12 cellular contexts compared by ENCODE assay signal in genomic region chr9:125701351-125701750, GRCh38. TPM values are rescaled to one million over a fixed set of nuclear protein-coding genes. Genes with fewer than 3 reads are reported as not detected.
DNase-seq lines count a peak whose midpoint lies in the region; ATAC-seq and TF ChIP-seq lines count a peak whose summit lies in the region.
"Had no signal": no experiment of that assay in that cellular context is flagged by ENCODE, and none has a peak within 500 bp of the region (broad histone marks: within the 10 kb centered on the region; RNA-seq: fewer than 3 reads in every experiment).

No MANE protein-coding gene starts in this region.

- H2BK120ac ChIP-seq in neuronal stem cell (ENCODE audit: low read depth, low read length): no peak overlapping the region

- H3K4me1 ChIP-seq in neuronal stem cell (ENCODE audit: control insufficient read depth in 2 of 2, insufficient read depth in 1 of 2, low read depth in 1 of 2, low read length in 2 of 2): peaks cover 2 to 6% of the 10 kb centered on the region in 2 donors

- no peak overlapping the region for H2AK5ac ChIP-seq in neuronal stem cell (ENCODE audit: low read depth, low read length)

- no peak overlapping the region for H2AFZ ChIP-seq in neuronal stem cell (ENCODE audit: low read length)

- no peak overlapping the region for H3K14ac ChIP-seq in neuronal stem cell (ENCODE audit: low read length)

- no peak overlapping the region for H3K23ac ChIP-seq in neuronal stem cell (ENCODE audit: low read depth, low read length, poor library complexity)

- H4K91ac ChIP-seq in neuronal stem cell (ENCODE audit: low read depth, low read length, poor library complexity): no peak overlapping the region

- H3K79me1 ChIP-seq in neuronal stem cell (ENCODE audit: low read depth, low read length): no peaks in the 10 kb centered on the region

- H3K27me3 ChIP-seq in neuronal stem cell (ENCODE audit: control insufficient read depth in 3 of 3, insufficient read depth in 3 of 3, low read depth in 1 of 3, low read length in 3 of 3): no peaks in the 10 kb centered on the region
- H3K27me3 ChIP-seq: right lobe of liver had no signal

- H2BK5ac ChIP-seq in neuronal stem cell (ENCODE audit: low read length): no peak overlapping the region

- H3K4me3 ChIP-seq in GM12865 (ENCODE audit: low read depth, low read length) (peak overlapping the region; percentile 69), neuronal stem cell (ENCODE audit: low read length in 2 of 2) (no peak overlapping the region)
- H3K4me3 ChIP-seq: right lobe of liver, thoracic aorta had no signal

- H3K4ac ChIP-seq in neuronal stem cell (ENCODE audit: low read length): no peak overlapping the region

- no peak overlapping the region for H3K9ac ChIP-seq in neuronal stem cell (ENCODE audit: low read depth, low read length, poor library complexity)

- H4K8ac ChIP-seq in neuronal stem cell (ENCODE audit: low read depth, low read length): no peak overlapping the region

- H3K18ac ChIP-seq in neuronal stem cell (ENCODE audit: low read length): no peak overlapping the region

- no CpG with 5 or more reads among the region's 6 CpGs for WGBS in neuronal stem cell (ENCODE audit: extremely low coverage in 2 of 2, insufficient read length in 2 of 2, insufficient replicate concordance in 1 of 2), 2 donors

- H3K36me3 ChIP-seq in neuronal stem cell (replicated peaks in 1 of 2; ENCODE audit: control insufficient read depth in 2 of 2, insufficient read depth in 2 of 2, low read length in 2 of 2): no peaks in the 10 kb centered on the region
- H3K36me3 ChIP-seq: right lobe of liver, thoracic aorta had no signal

- H3K9me3 ChIP-seq in neuronal stem cell (replicated peaks in 1 of 2; ENCODE audit: control insufficient read depth in 2 of 2, insufficient read depth in 1 of 2, low read depth in 1 of 2, low read length in 2 of 2): no peaks in the 10 kb centered on the region
- H3K9me3 ChIP-seq: right lobe of liver, thoracic aorta had no signal

- no peak overlapping the region for H3K4me2 ChIP-seq in neuronal stem cell (ENCODE audit: insufficient read depth, low read length, poor library complexity, severe bottlenecking)

- no peak overlapping the region for H2BK12ac ChIP-seq in neuronal stem cell (ENCODE audit: low read length)

- TF ChIP-seq CTCF in GM12865 (IDR thresholded peaks at IDR 0.05; ENCODE audit: insufficient read depth, low read depth, low read length, missing control alignments): no peak

- ATAC-seq in GM21723 (IDR thresholded peaks at IDR 0.05; ENCODE audit: unreplicated experiment): no peak
- ATAC-seq: right lobe of liver had no signal

- no peak overlapping the region for H3K27ac ChIP-seq in neuronal stem cell (replicated peaks; ENCODE audit: low read length)
- H3K27ac ChIP-seq: right lobe of liver, thoracic aorta had no signal

- DNase-seq in A172 (ENCODE audit: low spot score): peak; percentile 97
- peak; percentile 67 for DNase-seq in GM12865 (ENCODE audit: low read depth)
- DNase-seq in NCI-H226: peak; percentile 95
- DNase-seq in fibroblast of gingiva (ENCODE audit: low read depth): peak; percentile 42
- DNase-seq in neuronal stem cell (ENCODE audit: low spot score): no peak
- no peak for DNase-seq in NCI-H2029 (lab: John Stamatoyannopoulos, UW)
- DNase-seq in NCI-H146 treated with DMSO at 0.1 percent for 48 hours (lab: John Stamatoyannopoulos, UW; ENCODE audit: unreplicated experiment): no peak
- DNase-seq: DMS 273 treated with DMSO at 0.1 percent for 48 hours, NCI-H1048, right lobe of liver had no signal

- no peak overlapping the region for H2BK15ac ChIP-seq in neuronal stem cell (ENCODE audit: low read length)

RNA-seq across cellular contexts. Expression of gene MAPKAP1, which starts 5.7 kb away (rescaled TPM):
- 155 and 158 TPM in 2 replicates for total RNA-seq in A172 (2014; rRNA removed; shearing (Covaris generic))
- 52.6 TPM for polyA plus RNA-seq in neuronal stem cell (2013, experiment 1 of 2)
- polyA plus RNA-seq in neuronal stem cell (2013, experiment 2 of 2): 49.3 TPM

RNA-seq across cellular contexts. Expression of gene PBX3, which starts 45.8 kb away (rescaled TPM):
- 74.5 and 85.0 TPM in 2 replicates for total RNA-seq in A172 (2014; rRNA removed; shearing (Covaris generic))
- 48.8 TPM for polyA plus RNA-seq in neuronal stem cell (2013, experiment 1 of 2)
- polyA plus RNA-seq in neuronal stem cell (2013, experiment 2 of 2): 53.4 TPM

Comparison
In these comparisons a context has a peak if more than half of its experiments do, and no peak if none do; other contexts are left out.
1. DNase-seq: peak in A172 (single experiment), GM12865 (single experiment), NCI-H226 (single experiment) and fibroblast of gingiva (single experiment); none in neuronal stem cell (single experiment), NCI-H2029 (single experiment) and NCI-H146 treated with DMSO at 0.1 percent for 48 hours (single experiment).